ENCODE assay signal across 13 cellular contexts in the genomic region with DNA sequence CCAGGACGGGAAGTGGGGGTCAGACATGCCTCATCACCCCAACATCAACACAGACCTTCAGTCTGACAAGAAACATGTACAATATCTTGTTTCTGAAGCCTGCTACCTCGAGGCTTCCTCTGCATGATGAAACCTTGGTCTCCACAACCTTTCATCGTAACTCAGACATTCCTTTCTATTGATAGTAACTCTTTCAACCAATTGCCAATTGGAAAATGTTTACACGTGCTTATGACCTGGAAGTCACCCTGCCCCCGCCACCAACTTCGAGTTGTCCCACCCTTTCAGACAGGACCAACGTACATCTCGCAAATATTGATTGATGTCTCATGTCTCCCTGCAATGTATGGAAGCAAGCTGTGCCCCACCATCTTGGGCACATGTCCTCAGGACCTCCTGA.
DNase-seq lines count a peak whose midpoint lies in the region; ATAC-seq and TF ChIP-seq lines count a peak whose summit lies in the region.
"Had no signal": no experiment of that assay in that cellular context is flagged by ENCODE, and none has a peak within 500 bp of the region (broad histone marks: within the 10 kb centered on the region; RNA-seq: fewer than 3 reads in every experiment).

No MANE protein-coding gene starts in this region.

- H3K4me1 Mint-ChIP-seq in progenitor cell of endocrine pancreas (ENCODE audit: low read depth): peaks cover 18% of the 10 kb centered on the region

- H3K4me3 ChIP-seq in epithelial cell of esophagus (ENCODE audit: low read length) (no peak overlapping the region), WERI-Rb-1 (ENCODE audit: low read depth, low read length) (no peak overlapping the region)
- H3K4me3 ChIP-seq: dorsolateral prefrontal cortex, esophagus squamous epithelium, prostate gland had no signal

- no peak overlapping the region for H3K4me3 Mint-ChIP-seq in progenitor cell of endocrine pancreas (ENCODE audit: low read depth)
- H3K4me3 Mint-ChIP-seq: activated CD8-positive, alpha-beta memory T cell treated with anti-CD3 and anti-CD28 coated beads, Interleukin-2, amount 10 ng/mL, durations not matched to agents 7 days and 5 days; T-helper 1 cell treated with Interleukin-12 subunit alpha and Interleukin-12 subunit beta and Interleukin-4 antibody, amounts not matched to agents 30 μg/mL and 1 μg/mL, for 36 hours had no signal

- TF ChIP-seq CTCF in epithelial cell of esophagus (IDR thresholded peaks at IDR 0.05; ENCODE audit: insufficient read depth, low read depth, low read length, missing control alignments) (no peak), progenitor cell of endocrine pancreas (IDR thresholded peaks at IDR 0.05; ENCODE audit: unreplicated experiment) (no peak), WERI-Rb-1 (IDR thresholded peaks at IDR 0.05; ENCODE audit: low read depth, low read length) (no peak)

- H3K9me3 Mint-ChIP-seq in progenitor cell of endocrine pancreas (ENCODE audit: low read depth): peaks cover 11% of the 10 kb centered on the region

- no peak for ATAC-seq in GM21515 (IDR thresholded peaks at IDR 0.05; ENCODE audit: unreplicated experiment)
- ATAC-seq: activated CD8-positive, alpha-beta memory T cell treated with anti-CD3 and anti-CD28 coated beads, Interleukin-2, amount 10 ng/mL, durations not matched to agents 7 days and 5 days; stimulated activated naive CD8-positive, alpha-beta T cell treated with anti-CD3 and anti-CD28 coated beads, Interleukin-15, Interleukin-2, amounts not matched to agents 100 U/mL and 50 U/mL, for 24 hours had no signal

- H3K9me3 ChIP-seq in WERI-Rb-1 (ENCODE audit: severe bottlenecking): peaks cover 8% of the 10 kb centered on the region
- H3K9me3 ChIP-seq: esophagus squamous epithelium, prostate gland had no signal

- H3K27me3 Mint-ChIP-seq in progenitor cell of endocrine pancreas: no peaks in the 10 kb centered on the region
- H3K27me3 Mint-ChIP-seq: activated CD8-positive, alpha-beta memory T cell treated with anti-CD3 and anti-CD28 coated beads, Interleukin-2, amount 10 ng/mL, durations not matched to agents 7 days and 5 days had no signal

- no peaks in the 10 kb centered on the region for H3K27me3 ChIP-seq in WERI-Rb-1 (ENCODE audit: insufficient read depth, low read depth, severe bottlenecking)
- H3K27me3 ChIP-seq: dorsolateral prefrontal cortex, esophagus squamous epithelium had no signal

- H3K36me3 ChIP-seq in WERI-Rb-1: no peaks in the 10 kb centered on the region
- H3K36me3 ChIP-seq: esophagus squamous epithelium, prostate gland had no signal

- peaks cover 2% of the 10 kb centered on the region for H3K36me3 Mint-ChIP-seq in progenitor cell of endocrine pancreas (ENCODE audit: insufficient read depth)

- DNase-seq in ELR (ENCODE audit: low read depth): peak; percentile 61
- peak; percentile 70 for DNase-seq in NCI-H748 (lab: John Stamatoyannopoulos, UW; ENCODE audit: unreplicated experiment)
- DNase-seq in epithelial cell of esophagus (ENCODE audit: low read depth): peak; percentile 25
- no peak for DNase-seq in progenitor cell of endocrine pancreas (ENCODE audit: low spot score, unreplicated experiment)
- no peak for DNase-seq in WERI-Rb-1
- no peak for DNase-seq in medulla oblongata (ENCODE audit: extremely low spot score)
- DNase-seq: activated CD8-positive, alpha-beta memory T cell treated with anti-CD3 and anti-CD28 coated beads, Interleukin-2, amount 10 ng/mL, durations not matched to agents 7 days and 5 days; dorsolateral prefrontal cortex; esophagus squamous epithelium; stimulated activated naive CD8-positive, alpha-beta T cell treated with anti-CD3 and anti-CD28 coated beads, Interleukin-15, Interleukin-2, amounts not matched to agents 100 U/mL and 50 U/mL, for 24 hours had no signal

- no peak overlapping the region for H3K27ac ChIP-seq in WERI-Rb-1
- H3K27ac ChIP-seq: prostate gland had no signal

- H3K27ac Mint-ChIP-seq in progenitor cell of endocrine pancreas: peak overlapping the region; percentile 91
- H3K27ac Mint-ChIP-seq: activated CD8-positive, alpha-beta memory T cell treated with anti-CD3 and anti-CD28 coated beads, Interleukin-2, amount 10 ng/mL, durations not matched to agents 7 days and 5 days; T-helper 1 cell treated with Interleukin-12 subunit alpha and Interleukin-12 subunit beta and Interleukin-4 antibody, amounts not matched to agents 30 μg/mL and 1 μg/mL, for 36 hours had no signal

Comparison
In these comparisons a context has a peak if more than half of its experiments do, and no peak if none do; other contexts are left out.
1. DNase-seq: peak in ELR (single experiment), NCI-H748 (single experiment) and epithelial cell of esophagus (single experiment); none in progenitor cell of endocrine pancreas (single experiment), WERI-Rb-1 (single experiment) and medulla oblongata (single experiment).